In the genomic region with DNA sequence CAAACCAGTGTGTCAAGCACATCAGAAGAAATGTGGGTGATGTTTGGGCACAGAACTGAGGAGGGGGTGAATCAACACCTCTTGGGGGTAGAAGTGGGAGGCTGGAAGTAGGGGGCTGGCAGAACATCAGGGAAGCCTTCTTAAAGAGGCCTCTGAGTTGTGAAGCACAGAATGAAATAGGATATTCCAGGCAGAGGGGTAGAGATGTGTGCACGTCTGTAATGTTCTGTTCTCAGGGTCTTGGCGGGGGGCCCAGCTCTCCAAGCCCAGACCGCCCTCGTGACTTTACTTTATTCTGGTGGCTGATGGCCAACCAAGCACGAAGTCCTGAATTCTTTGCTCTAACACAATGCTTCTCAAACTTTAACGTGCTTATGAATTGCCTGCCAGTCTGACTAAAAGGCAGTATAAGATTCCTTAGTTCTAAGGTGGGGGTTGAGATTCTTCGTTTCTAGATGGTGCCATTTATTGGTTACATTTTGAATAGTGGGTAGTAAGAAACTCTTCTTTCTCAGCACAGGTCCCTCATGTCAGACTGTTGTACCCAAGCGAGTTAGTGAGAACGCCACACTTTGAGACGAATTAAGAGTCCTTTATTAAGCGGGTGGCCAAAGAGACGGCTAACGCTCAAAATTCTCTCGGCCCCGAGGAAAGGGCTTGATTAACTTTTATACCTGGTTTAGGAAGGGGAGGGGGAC, we compare ENCODE assay signal across 13 cellular contexts. TPM values are rescaled to one million over a fixed set of nuclear protein-coding genes. Genes with fewer than 3 reads are reported as not detected.
DNase-seq lines count a peak whose midpoint lies in the region; ATAC-seq, FAIRE-seq and TF ChIP-seq lines count a peak whose summit lies in the region.
"Had no signal": no experiment of that assay in that cellular context is flagged by ENCODE, and none has a peak within 500 bp of the region (broad histone marks: within the 10 kb centered on the region; RNA-seq: fewer than 3 reads in every experiment).

No MANE protein-coding gene starts in this region.

- no peak overlapping the region for H4K91ac ChIP-seq in mesenchymal stem cell (ENCODE audit: low read length)

- H3K79me1 ChIP-seq in mesenchymal stem cell (replicated peaks; ENCODE audit: low read length, poor library complexity, severe bottlenecking): peaks cover 36% of the 10 kb centered on the region

- H3K9ac ChIP-seq in mesenchymal stem cell (ENCODE audit: low read length): no peak overlapping the region

- no peak overlapping the region for H3K23ac ChIP-seq in mesenchymal stem cell (ENCODE audit: low read length in 2 of 2)

- peak overlapping the region; percentile 75 for H4K8ac ChIP-seq in mesenchymal stem cell (ENCODE audit: low read length)

- TF ChIP-seq POLR2A in adrenal gland (IDR thresholded peaks at IDR 0.05): no peak
- TF ChIP-seq POLR2A in H54 (IDR thresholded peaks at IDR 0.05; ENCODE audit: low read depth, low read length): no peak

- H3K27me3 ChIP-seq in adrenal gland: no peaks in the 10 kb centered on the region
- no peaks in the 10 kb centered on the region for H3K27me3 ChIP-seq in mesenchymal stem cell (ENCODE audit: control insufficient read depth in 1 of 2, insufficient read depth in 1 of 2, low read length in 2 of 2)

- H3K4me2 ChIP-seq in mesenchymal stem cell (ENCODE audit: low read length, poor library complexity, severe bottlenecking): no peak overlapping the region

- no peak overlapping the region for H3K4me3 ChIP-seq in adrenal gland
- no peak overlapping the region for H3K4me3 ChIP-seq in mesenchymal stem cell (ENCODE audit: insufficient read depth in 1 of 2, low read depth in 1 of 2, low read length in 2 of 2)
- H3K4me3 ChIP-seq: thoracic aorta had no signal

- H3K36me3 ChIP-seq in adrenal gland (replicated peaks in 1 of 2) (no peaks in the 10 kb centered on the region), mesenchymal stem cell (ENCODE audit: control insufficient read depth in 1 of 2, insufficient read depth in 2 of 2, low read depth in 1 of 2, low read length in 2 of 2) (peaks cover 5 to 16% of the 10 kb centered on the region in 2 experiments)
- H3K36me3 ChIP-seq: thoracic aorta had no signal

- 75 to 79% (median 77%) methylated on average over 14 to 15 of the region's 15 CpGs for WGBS in adrenal gland, 4 donors
- WGBS in mesenchymal stem cell: 58% methylated on average over 15 of the region's 15 CpGs

- H3K27ac ChIP-seq in adrenal gland (peak overlapping the region in 2 of 5 donors; percentile 21 to 52), mesenchymal stem cell (ENCODE audit: low read length, poor library complexity, severe bottlenecking) (no peak overlapping the region)
- H3K27ac ChIP-seq: thoracic aorta had no signal

- peaks cover 0 to 31% of the 10 kb centered on the region in 2 donors for H3K4me1 ChIP-seq in adrenal gland (replicated peaks in 1 of 2)
- H3K4me1 ChIP-seq in mesenchymal stem cell (ENCODE audit: control insufficient read depth, insufficient read depth, low read depth, low read length): peaks cover 25% of the 10 kb centered on the region

- H3K18ac ChIP-seq in mesenchymal stem cell (ENCODE audit: low read depth in 1 of 2, low read length in 2 of 2): peak overlapping the region; percentile 47 to 54

- no peak overlapping the region for H2BK120ac ChIP-seq in mesenchymal stem cell (ENCODE audit: low read depth, low read length)

- no peak overlapping the region for H2BK5ac ChIP-seq in mesenchymal stem cell (ENCODE audit: low read depth, low read length, poor library complexity, severe bottlenecking)

- no peak overlapping the region for H2BK15ac ChIP-seq in mesenchymal stem cell (ENCODE audit: low read depth, poor library complexity, severe bottlenecking)

- H2AK5ac ChIP-seq in mesenchymal stem cell (ENCODE audit: low read length, severe bottlenecking): no peak overlapping the region

- no peak overlapping the region for H3K14ac ChIP-seq in mesenchymal stem cell (ENCODE audit: low read length in 2 of 2)

- intact Hi-C loops in adrenal gland (cut with DNase I): no loop called here
- intact Hi-C loops in posterior vena cava (cut with DNase I): no loop called here

- DNase-seq in adrenal gland (peak in 4 of 7 donors; percentile 35 to 64 (median 45)), fibroblast of gingiva (ENCODE audit: low read depth) (peak; percentile 66), mesenchymal stem cell (peak; percentile 49), superior temporal gyrus (ENCODE audit: extremely low spot score) (peak; percentile 51), NCI-H526 treated with DMSO at 0.1 percent for 48 hours (lab: John Stamatoyannopoulos, UW) (no peak), H54 (ENCODE audit: insufficient read length, low spot score) (no peak), posterior vena cava (ENCODE audit: low spot score) (no peak)
- DNase-seq: DMS53, NCI-H226, SW 1271 had no signal

- H2AFZ ChIP-seq in mesenchymal stem cell (ENCODE audit: low read depth, low read length): no peak overlapping the region

- TF ChIP-seq CTCF in adrenal gland (IDR thresholded peaks at IDR 0.05): no peak

- H3K9me3 ChIP-seq in adrenal gland (replicated peaks in 1 of 3) (no peaks in the 10 kb centered on the region), mesenchymal stem cell (ENCODE audit: control insufficient read depth, low read length) (no peaks in the 10 kb centered on the region)
- H3K9me3 ChIP-seq: thoracic aorta had no signal

- peak overlapping the region in 1 of 2 experiments; percentile 5 for H2BK12ac ChIP-seq in mesenchymal stem cell (ENCODE audit: low read length in 2 of 2)

- FAIRE-seq in H54 (lab: Jason Lieb, UNC): no peak

- H3K4ac ChIP-seq in mesenchymal stem cell (ENCODE audit: low read depth in 1 of 2, low read length in 2 of 2): peak overlapping the region in 1 of 2 experiments; percentile 40

- no peak for ATAC-seq in HG02571 (IDR thresholded peaks at IDR 0.05; ENCODE audit: unreplicated experiment)

RNA-seq across cellular contexts. Expression of a gene that starts 8.2 kb away (rescaled TPM):
- total RNA-seq in adrenal gland: 10 to 100 TPM; 12.7 to 49.5 (median 21.1) TPM
- 10 to 100 TPM; 24.0 to 42.6 (median 35.8) TPM for polyA plus RNA-seq in adrenal gland
- polyA plus RNA-seq in mesenchymal stem cell (2013, experiment 1 of 2): 214 TPM
- polyA plus RNA-seq in mesenchymal stem cell (2013, experiment 2 of 2): 220 TPM
- total RNA-seq in posterior vena cava: 10 to 100 TPM; 22.1 to 23.2 TPM

RNA-seq across cellular contexts. Expression of a gene that starts 37.6 kb away (rescaled TPM):
- total RNA-seq in adrenal gland (100 to 1,000 TPM in 1 of 8 donors, 10 to 100 TPM in 7; 31.4 to 112 (median 54.6) TPM), posterior vena cava (10 to 100 TPM; 56.6 to 57.4 TPM)
- 10 to 100 TPM; 13.1 to 19.5 (median 17.9) TPM for polyA plus RNA-seq in adrenal gland
- polyA plus RNA-seq in mesenchymal stem cell (2013, experiment 1 of 2): 42.9 TPM
- 44.5 TPM for polyA plus RNA-seq in mesenchymal stem cell (2013, experiment 2 of 2)

RNA-seq across cellular contexts. Expression of a gene that starts 60.0 kb away (rescaled TPM):
- total RNA-seq in adrenal gland (not detected), posterior vena cava (not detected)
- not detected for polyA plus RNA-seq in adrenal gland
- not detected for polyA plus RNA-seq in mesenchymal stem cell (2013, experiment 1 of 2)
- not detected for polyA plus RNA-seq in mesenchymal stem cell (2013, experiment 2 of 2)
- total RNA-seq: thoracic aorta had no signal

RNA-seq across cellular contexts. Expression of a gene that starts 60.0 kb away (rescaled TPM):
- total RNA-seq in adrenal gland: not detected
- not detected for polyA plus RNA-seq in adrenal gland
- not detected for polyA plus RNA-seq in mesenchymal stem cell (2013, experiment 1 of 2)
- not detected for polyA plus RNA-seq in mesenchymal stem cell (2013, experiment 2 of 2)
- total RNA-seq in posterior vena cava: not detected
- total RNA-seq: thoracic aorta had no signal
- polyA plus RNA-seq: liver had no signal

Comparison
In these comparisons a context has a peak if more than half of its experiments do, and no peak if none do; other contexts are left out.
1. DNase-seq: peak in adrenal gland (4 of 7), fibroblast of gingiva (single experiment), mesenchymal stem cell (single experiment) and superior temporal gyrus (single experiment); none in NCI-H526 treated with DMSO at 0.1 percent for 48 hours (single experiment), H54 (single experiment) and posterior vena cava (single experiment).